ENCODE assay signal across 10 cellular contexts in the genomic region with DNA sequence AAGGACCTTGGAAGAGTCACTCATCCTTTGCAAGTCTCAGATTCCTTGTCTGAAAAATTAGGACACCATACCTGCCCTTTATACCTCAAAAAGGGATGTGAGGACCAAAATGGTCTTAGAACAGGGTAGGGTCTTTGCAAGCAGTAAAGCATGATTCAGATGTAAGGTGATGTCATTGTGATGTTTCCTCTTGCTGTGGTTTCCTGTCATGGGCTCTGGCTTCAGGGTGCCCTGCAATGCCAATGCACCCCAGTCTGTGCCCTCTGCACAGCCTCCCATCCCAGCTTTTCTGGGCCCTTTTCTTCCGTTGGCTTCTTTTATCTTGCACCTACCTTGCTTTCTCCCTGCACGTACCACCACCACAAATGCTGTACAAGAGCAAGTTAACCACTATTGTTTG.
DNase-seq lines count a peak whose midpoint lies in the region; ATAC-seq and TF ChIP-seq lines count a peak whose summit lies in the region.
"Had no signal": no experiment of that assay in that cellular context is flagged by ENCODE, and none has a peak within 500 bp of the region (broad histone marks: within the 10 kb centered on the region; RNA-seq: fewer than 3 reads in every experiment).

No MANE protein-coding gene starts in this region.

- H3K27ac Mint-ChIP-seq in activated CD4-positive, alpha-beta T cell treated with anti-CD3 and anti-CD28 coated beads, Interleukin-2, amount 10 ng/mL, durations not matched to agents 7 days and 5 days, result peak overlapping the region; percentile 80

- no peaks in the 10 kb centered on the region for H3K27me3 ChIP-seq in stomach
- H3K27me3 ChIP-seq: sigmoid colon had no signal

- H3K27ac ChIP-seq in stomach, result peak overlapping the region in 1 of 5 donors; percentile 7
- H3K27ac ChIP-seq: sigmoid colon had no signal

- peak; percentile 87 for ATAC-seq in stimulated activated naive CD8-positive, alpha-beta T cell treated with anti-CD3 and anti-CD28 coated beads, Interleukin-15, Interleukin-2, amounts not matched to agents 100 U/mL and 50 U/mL, for 24 hours

- CTCF ChIA-PET in activated CD4-positive, alpha-beta T cell treated with anti-CD3 and anti-CD28 coated beads, Interleukin-2, amount 10 ng/mL, durations not matched to agents 7 days and 5 days (lab: Charles Lee), result no interaction called here

- TF ChIP-seq CTCF in epithelial cell of esophagus (IDR thresholded peaks at IDR 0.05; ENCODE audit: insufficient read depth, low read depth, low read length, missing control alignments) (no peak), stomach (IDR thresholded peaks at IDR 0.05) (no peak)

- peaks cover 4 to 81% (median 71%) of the 10 kb centered on the region in 4 donors for H3K36me3 ChIP-seq in stomach

- intact Hi-C loops in stomach (cut with DNase I; ENCODE audit: low total_unique reads), result loop anchor here (10.0 kb wide), 1 partner anchor 46 kb away; no protein-coding TSS in a partner anchor

- peaks cover 4 to 58% (median 32%) of the 10 kb centered on the region in 4 donors for H3K4me1 ChIP-seq in stomach

- H3K4me1 Mint-ChIP-seq in activated CD4-positive, alpha-beta T cell treated with anti-CD3 and anti-CD28 coated beads, Interleukin-2, amount 10 ng/mL, durations not matched to agents 7 days and 5 days, result peaks cover 49% of the 10 kb centered on the region

- no peak for TF ChIP-seq EP300 in stomach (IDR thresholded peaks at IDR 0.05)

- H3K4me3 ChIP-seq in epithelial cell of esophagus (ENCODE audit: low read length), result no peak overlapping the region
- no peak overlapping the region for H3K4me3 ChIP-seq in stomach
- H3K4me3 ChIP-seq: sigmoid colon had no signal

- POLR2A ChIA-PET in activated CD4-positive, alpha-beta T cell treated with anti-CD3 and anti-CD28 coated beads, Interleukin-2, amount 10 ng/mL, durations not matched to agents 7 days and 5 days (lab: Charles Lee), result no interaction called here

- no peak for TF ChIP-seq POLR2A in stomach (IDR thresholded peaks at IDR 0.05)

- H3K36me3 Mint-ChIP-seq in activated CD4-positive, alpha-beta T cell treated with anti-CD3 and anti-CD28 coated beads, Interleukin-2, amount 10 ng/mL, durations not matched to agents 7 days and 5 days (ENCODE audit: low read depth), result peaks cover 5% of the 10 kb centered on the region

- WGBS in stomach, 5 donors, result 69 to 89% (median 85%) methylated on average over 2 of the region's 2 CpGs

- peak; percentile 40 for DNase-seq in activated gamma-delta T cell treated with Interleukin-2 at 50 U/mL for 16 hours
- DNase-seq in activated gamma-delta T cell (lab: John Stamatoyannopoulos, UW), result no peak
- peak; percentile 52 for DNase-seq in activated CD4-positive, alpha-beta T cell treated with anti-CD3 and anti-CD28 coated beads, Interleukin-2, amount 10 ng/mL, durations not matched to agents 7 days and 5 days
- peak; percentile 11 for DNase-seq in epithelial cell of esophagus (ENCODE audit: low read depth)
- no peak for DNase-seq in stimulated activated naive CD8-positive, alpha-beta T cell treated with anti-CD3 and anti-CD28 coated beads, Interleukin-15, Interleukin-2, amounts not matched to agents 100 U/mL and 50 U/mL, for 24 hours
- no peak for DNase-seq in cerebellar nuclear complex (lab: John Stamatoyannopoulos, UW)
- no peak for DNase-seq in stomach
- DNase-seq in NCI-H187 treated with DMSO at 0.1 percent for 48 hours (lab: John Stamatoyannopoulos, UW), result no peak
- DNase-seq: NCI-H1694, sigmoid colon had no signal

- no peaks in the 10 kb centered on the region for H3K27me3 Mint-ChIP-seq in activated CD4-positive, alpha-beta T cell treated with anti-CD3 and anti-CD28 coated beads, Interleukin-2, amount 10 ng/mL, durations not matched to agents 7 days and 5 days

- H3K4me3 Mint-ChIP-seq in activated CD4-positive, alpha-beta T cell treated with anti-CD3 and anti-CD28 coated beads, Interleukin-2, amount 10 ng/mL, durations not matched to agents 7 days and 5 days, result peak overlapping the region; percentile 15

- no peaks in the 10 kb centered on the region for H3K9me3 ChIP-seq in stomach
- H3K9me3 ChIP-seq: sigmoid colon had no signal

- H3K9me3 Mint-ChIP-seq in activated CD4-positive, alpha-beta T cell treated with anti-CD3 and anti-CD28 coated beads, Interleukin-2, amount 10 ng/mL, durations not matched to agents 7 days and 5 days, result no peaks in the 10 kb centered on the region

Comparison
In these comparisons a context has a peak if more than half of its experiments do, and no peak if none do; other contexts are left out.
1. DNase-seq: peak in activated gamma-delta T cell treated with Interleukin-2 at 50 U/mL for 16 hours (single experiment), activated CD4-positive, alpha-beta T cell treated with anti-CD3 and anti-CD28 coated beads, Interleukin-2, amount 10 ng/mL, durations not matched to agents 7 days and 5 days (single experiment) and epithelial cell of esophagus (single experiment); none in activated gamma-delta T cell (single experiment), stimulated activated naive CD8-positive, alpha-beta T cell treated with anti-CD3 and anti-CD28 coated beads, Interleukin-15, Interleukin-2, amounts not matched to agents 100 U/mL and 50 U/mL, for 24 hours (single experiment), cerebellar nuclear complex (0 of 2), stomach (single experiment) and NCI-H187 treated with DMSO at 0.1 percent for 48 hours (single experiment).